ENCODE assay signal across 9 cellular contexts in genomic region chr1:181152892-181153633, GRCh38.
A peak's percentile ranks its signal among the peaks of the same experiment; 100 is the strongest.
DNase-seq lines count a peak whose midpoint lies in the region; ATAC-seq and TF ChIP-seq lines count a peak whose summit lies in the region.
"Had no signal": no experiment of that assay in that cellular context is flagged by ENCODE, and none has a peak within 500 bp of the region (broad histone marks: within the 10 kb centered on the region; RNA-seq: fewer than 3 reads in every experiment).

No MANE protein-coding gene starts in this region.

- ATAC-seq in GM21576 (IDR thresholded peaks at IDR 0.05; ENCODE audit: unreplicated experiment) (peak; percentile 71), body of pancreas (peak; percentile 94), left colon (peak; percentile 49)
- ATAC-seq: Panc1 had no signal

- WGBS in body of pancreas, 2 donors, result 8 to 10% methylated on average over 9 to 16 of the region's 16 CpGs
- WGBS in testis, 2 donors, result 23 to 31% methylated on average over 11 to 16 of the region's 16 CpGs

- no peak overlapping the region; the same call in 1 of the 2 replicates for H3K27ac ChIP-seq in KMS-11
- H3K27ac ChIP-seq in body of pancreas, result peak overlapping the region; percentile 68 to 73 (median 70)
- peak overlapping the region; percentile 79 to 88 for H3K27ac ChIP-seq in testis

- TF ChIP-seq CTCF in KMS-11 (conservative IDR thresholded peaks at IDR 0.05; ENCODE audit: low read depth, low read length) (peak; percentile 73), body of pancreas (IDR thresholded peaks at IDR 0.05) (peak in 4 of 7 experiments; percentile 39 to 53 (median 46)), testis (IDR thresholded peaks at IDR 0.05) (peak in 1 of 3 experiments; percentile 25)

- no peaks in the 10 kb centered on the region for H4K20me1 ChIP-seq in KMS-11 (ENCODE audit: insufficient read depth)

- H3K36me3 ChIP-seq in KMS-11 (ENCODE audit: insufficient read depth), result no peaks in the 10 kb centered on the region
- no peaks in the 10 kb centered on the region for H3K36me3 ChIP-seq in body of pancreas (replicated peaks in 1 of 2; ENCODE audit: insufficient read depth in 1 of 2, low read depth in 2 of 2)
- no peaks in the 10 kb centered on the region for H3K36me3 ChIP-seq in testis (ENCODE audit: low read depth, missing control alignments)

- H3K9me3 ChIP-seq in body of pancreas, result no peaks in the 10 kb centered on the region
- no peaks in the 10 kb centered on the region for H3K9me3 ChIP-seq in testis

- H2AFZ ChIP-seq in KMS-11 (ENCODE audit: low read depth), result no peak overlapping the region; the same call in 1 of the 2 replicates

- DNase-seq in GDM1 (lab: John Stamatoyannopoulos, UW) (peak; percentile 92), body of pancreas (peak; percentile 81 to 90 (median 89)), left colon (peak; percentile 59 to 80), testis (peak; percentile 95), SHP77 (lab: John Stamatoyannopoulos, UW) (no peak)
- DNase-seq in activated effector memory CD4-positive, alpha-beta T cell treated with Interleukin-2 at 50 U/mL for 16 hours, result no peak

- intact Hi-C loops in body of pancreas (cut with DNase I) (loop anchor here (10.0 kb wide), 1 partner anchor 628 kb away; no protein-coding TSS in a partner anchor), left colon (cut with DNase I, micrococcal nuclease) (no loop called here), testis (cut with DNase I; ENCODE audit: low total_unique reads) (no loop called here)

- TF ChIP-seq POLR2A in body of pancreas (IDR thresholded peaks at IDR 0.05) (peak in 2 of 3 donors; percentile 47 to 56), testis (IDR thresholded peaks at IDR 0.05) (no peak)

- no peaks in the 10 kb centered on the region for H3K79me2 ChIP-seq in KMS-11 (ENCODE audit: insufficient read depth, low read depth)

- H3K4me3 ChIP-seq in KMS-11 (IDR thresholded peaks at IDR 0.05; ENCODE audit: insufficient read depth, low read depth, low read length) (no peak overlapping the region), body of pancreas (no peak overlapping the region), testis (no peak overlapping the region)

- no peak overlapping the region for H3K9ac ChIP-seq in KMS-11

- peak overlapping the region; percentile 77 for H3K4me2 ChIP-seq in KMS-11

- H3K4me1 ChIP-seq in KMS-11 (ENCODE audit: low read depth, poor library complexity, severe bottlenecking), result peaks cover 71% of the 10 kb centered on the region
- peaks cover 25% of the 10 kb centered on the region for H3K4me1 ChIP-seq in body of pancreas
- H3K4me1 ChIP-seq in testis, result peaks cover 23% of the 10 kb centered on the region

- H3K27me3 ChIP-seq in KMS-11 (ENCODE audit: insufficient read depth, low read depth), result peaks cover 51% of the 10 kb centered on the region
- no peaks in the 10 kb centered on the region for H3K27me3 ChIP-seq in body of pancreas
- H3K27me3 ChIP-seq in testis, result no peaks in the 10 kb centered on the region

Comparison
In these comparisons a context has a peak if more than half of its experiments do, and no peak if none do; other contexts are left out.
1. DNase-seq: peak in GDM1 (single experiment), body of pancreas (4 of 4), left colon (2 of 2) and testis (single experiment); none in SHP77 (0 of 2) and activated effector memory CD4-positive, alpha-beta T cell treated with Interleukin-2 at 50 U/mL for 16 hours (single experiment).
2. Peak in every context shown above with its lines, with median percentiles within 50 percentile points of each other: ATAC-seq.